1 cellular context compared by ENCODE assay signal in genomic region chr20:42678895-42679294, GRCh38.
TF ChIP-seq lines count a peak whose summit lies in the region.

No MANE protein-coding gene starts in this region.

TF ChIP-seq in WTC11, 78 proteins besides CTCF, POLR2A, EP300 and RAD21 (continued from another document):
- TF ChIP-seq, protein P1, sequence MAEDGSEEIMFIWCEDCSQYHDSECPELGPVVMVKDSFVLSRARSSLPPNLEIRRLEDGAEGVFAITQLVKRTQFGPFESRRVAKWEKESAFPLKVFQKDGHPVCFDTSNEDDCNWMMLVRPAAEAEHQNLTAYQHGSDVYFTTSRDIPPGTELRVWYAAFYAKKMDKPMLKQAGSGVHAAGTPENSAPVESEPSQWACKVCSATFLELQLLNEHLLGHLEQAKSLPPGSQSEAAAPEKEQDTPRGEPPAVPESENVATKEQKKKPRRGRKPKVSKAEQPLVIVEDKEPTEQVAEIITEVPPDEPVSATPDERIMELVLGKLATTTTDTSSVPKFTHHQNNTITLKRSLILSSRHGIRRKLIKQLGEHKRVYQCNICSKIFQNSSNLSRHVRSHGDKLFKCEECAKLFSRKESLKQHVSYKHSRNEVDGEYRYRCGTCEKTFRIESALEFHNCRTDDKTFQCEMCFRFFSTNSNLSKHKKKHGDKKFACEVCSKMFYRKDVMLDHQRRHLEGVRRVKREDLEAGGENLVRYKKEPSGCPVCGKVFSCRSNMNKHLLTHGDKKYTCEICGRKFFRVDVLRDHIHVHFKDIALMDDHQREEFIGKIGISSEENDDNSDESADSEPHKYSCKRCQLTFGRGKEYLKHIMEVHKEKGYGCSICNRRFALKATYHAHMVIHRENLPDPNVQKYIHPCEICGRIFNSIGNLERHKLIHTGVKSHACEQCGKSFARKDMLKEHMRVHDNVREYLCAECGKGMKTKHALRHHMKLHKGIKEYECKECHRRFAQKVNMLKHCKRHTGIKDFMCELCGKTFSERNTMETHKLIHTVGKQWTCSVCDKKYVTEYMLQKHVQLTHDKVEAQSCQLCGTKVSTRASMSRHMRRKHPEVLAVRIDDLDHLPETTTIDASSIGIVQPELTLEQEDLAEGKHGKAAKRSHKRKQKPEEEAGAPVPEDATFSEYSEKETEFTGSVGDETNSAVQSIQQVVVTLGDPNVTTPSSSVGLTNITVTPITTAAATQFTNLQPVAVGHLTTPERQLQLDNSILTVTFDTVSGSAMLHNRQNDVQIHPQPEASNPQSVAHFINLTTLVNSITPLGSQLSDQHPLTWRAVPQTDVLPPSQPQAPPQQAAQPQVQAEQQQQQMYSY (CRISPR knock-in tag; IDR thresholded peaks at IDR 0.05), result no peak
- TF ChIP-seq ETV6 (CRISPR knock-in tag; IDR thresholded peaks at IDR 0.05) (no peak), ZNF219 (CRISPR knock-in tag; IDR thresholded peaks at IDR 0.05; ENCODE audit: borderline replicate concordance) (no peak)
